In genomic region chr14:95875831-95876768, GRCh38 we compare ENCODE assay signal across 2 cellular contexts.
TF ChIP-seq lines count a peak whose summit lies in the region.

No MANE protein-coding gene starts in this region.

TF ChIP-seq in GM23338, 12 proteins besides CTCF, POLR2A, EP300 and RAD21 (continued from another document):
- TF ChIP-seq, protein P1, sequence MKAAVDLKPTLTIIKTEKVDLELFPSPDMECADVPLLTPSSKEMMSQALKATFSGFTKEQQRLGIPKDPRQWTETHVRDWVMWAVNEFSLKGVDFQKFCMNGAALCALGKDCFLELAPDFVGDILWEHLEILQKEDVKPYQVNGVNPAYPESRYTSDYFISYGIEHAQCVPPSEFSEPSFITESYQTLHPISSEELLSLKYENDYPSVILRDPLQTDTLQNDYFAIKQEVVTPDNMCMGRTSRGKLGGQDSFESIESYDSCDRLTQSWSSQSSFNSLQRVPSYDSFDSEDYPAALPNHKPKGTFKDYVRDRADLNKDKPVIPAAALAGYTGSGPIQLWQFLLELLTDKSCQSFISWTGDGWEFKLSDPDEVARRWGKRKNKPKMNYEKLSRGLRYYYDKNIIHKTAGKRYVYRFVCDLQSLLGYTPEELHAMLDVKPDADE (IDR thresholded peaks at IDR 0.05) = no peak
- TF ChIP-seq, protein P2, sequence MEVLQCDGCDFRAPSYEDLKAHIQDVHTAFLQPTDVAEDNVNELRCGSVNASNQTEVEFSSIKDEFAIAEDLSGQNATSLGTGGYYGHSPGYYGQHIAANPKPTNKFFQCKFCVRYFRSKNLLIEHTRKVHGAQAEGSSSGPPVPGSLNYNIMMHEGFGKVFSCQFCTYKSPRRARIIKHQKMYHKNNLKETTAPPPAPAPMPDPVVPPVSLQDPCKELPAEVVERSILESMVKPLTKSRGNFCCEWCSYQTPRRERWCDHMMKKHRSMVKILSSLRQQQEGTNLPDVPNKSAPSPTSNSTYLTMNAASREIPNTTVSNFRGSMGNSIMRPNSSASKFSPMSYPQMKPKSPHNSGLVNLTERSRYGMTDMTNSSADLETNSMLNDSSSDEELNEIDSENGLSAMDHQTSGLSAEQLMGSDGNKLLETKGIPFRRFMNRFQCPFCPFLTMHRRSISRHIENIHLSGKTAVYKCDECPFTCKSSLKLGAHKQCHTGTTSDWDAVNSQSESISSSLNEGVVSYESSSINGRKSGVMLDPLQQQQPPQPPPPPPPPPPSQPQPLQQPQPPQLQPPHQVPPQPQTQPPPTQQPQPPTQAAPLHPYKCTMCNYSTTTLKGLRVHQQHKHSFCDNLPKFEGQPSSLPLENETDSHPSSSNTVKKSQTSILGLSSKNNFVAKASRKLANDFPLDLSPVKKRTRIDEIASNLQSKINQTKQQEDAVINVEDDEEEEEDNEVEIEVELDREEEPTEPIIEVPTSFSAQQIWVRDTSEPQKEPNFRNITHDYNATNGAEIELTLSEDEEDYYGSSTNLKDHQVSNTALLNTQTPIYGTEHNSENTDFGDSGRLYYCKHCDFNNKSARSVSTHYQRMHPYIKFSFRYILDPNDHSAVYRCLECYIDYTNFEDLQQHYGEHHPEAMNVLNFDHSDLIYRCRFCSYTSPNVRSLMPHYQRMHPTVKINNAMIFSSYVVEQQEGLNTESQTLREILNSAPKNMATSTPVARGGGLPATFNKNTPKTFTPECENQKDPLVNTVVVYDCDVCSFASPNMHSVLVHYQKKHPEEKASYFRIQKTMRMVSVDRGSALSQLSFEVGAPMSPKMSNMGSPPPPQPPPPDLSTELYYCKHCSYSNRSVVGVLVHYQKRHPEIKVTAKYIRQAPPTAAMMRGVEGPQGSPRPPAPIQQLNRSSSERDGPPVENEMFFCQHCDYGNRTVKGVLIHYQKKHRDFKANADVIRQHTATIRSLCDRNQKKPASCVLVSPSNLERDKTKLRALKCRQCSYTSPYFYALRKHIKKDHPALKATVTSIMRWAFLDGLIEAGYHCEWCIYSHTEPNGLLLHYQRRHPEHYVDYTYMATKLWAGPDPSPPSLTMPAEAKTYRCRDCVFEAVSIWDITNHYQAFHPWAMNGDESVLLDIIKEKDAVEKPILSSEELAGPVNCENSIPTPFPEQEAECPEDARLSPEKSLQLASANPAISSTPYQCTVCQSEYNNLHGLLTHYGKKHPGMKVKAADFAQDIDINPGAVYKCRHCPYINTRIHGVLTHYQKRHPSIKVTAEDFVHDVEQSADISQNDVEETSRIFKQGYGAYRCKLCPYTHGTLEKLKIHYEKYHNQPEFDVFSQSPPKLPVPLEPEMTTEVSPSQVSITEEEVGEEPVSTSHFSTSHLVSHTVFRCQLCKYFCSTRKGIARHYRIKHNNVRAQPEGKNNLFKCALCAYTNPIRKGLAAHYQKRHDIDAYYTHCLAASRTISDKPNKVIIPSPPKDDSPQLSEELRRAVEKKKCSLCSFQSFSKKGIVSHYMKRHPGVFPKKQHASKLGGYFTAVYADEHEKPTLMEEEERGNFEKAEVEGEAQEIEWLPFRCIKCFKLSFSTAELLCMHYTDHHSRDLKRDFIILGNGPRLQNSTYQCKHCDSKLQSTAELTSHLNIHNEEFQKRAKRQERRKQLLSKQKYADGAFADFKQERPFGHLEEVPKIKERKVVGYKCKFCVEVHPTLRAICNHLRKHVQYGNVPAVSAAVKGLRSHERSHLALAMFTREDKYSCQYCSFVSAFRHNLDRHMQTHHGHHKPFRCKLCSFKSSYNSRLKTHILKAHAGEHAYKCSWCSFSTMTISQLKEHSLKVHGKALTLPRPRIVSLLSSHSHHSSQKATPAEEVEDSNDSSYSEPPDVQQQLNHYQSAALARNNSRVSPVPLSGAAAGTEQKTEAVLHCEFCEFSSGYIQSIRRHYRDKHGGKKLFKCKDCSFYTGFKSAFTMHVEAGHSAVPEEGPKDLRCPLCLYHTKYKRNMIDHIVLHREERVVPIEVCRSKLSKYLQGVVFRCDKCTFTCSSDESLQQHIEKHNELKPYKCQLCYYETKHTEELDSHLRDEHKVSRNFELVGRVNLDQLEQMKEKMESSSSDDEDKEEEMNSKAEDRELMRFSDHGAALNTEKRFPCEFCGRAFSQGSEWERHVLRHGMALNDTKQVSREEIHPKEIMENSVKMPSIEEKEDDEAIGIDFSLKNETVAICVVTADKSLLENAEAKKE (CRISPR knock-in tag; IDR thresholded peaks at IDR 0.05) = no peak
- TF ChIP-seq EZH2phosphoT487 (IDR thresholded peaks at IDR 0.05; ENCODE audit: unreplicated experiment) (no peak), EZH2 (IDR thresholded peaks at IDR 0.05; ENCODE audit: low read depth, unreplicated experiment) (no peak), CREB1 (CRISPR knock-in tag; IDR thresholded peaks at IDR 0.05; ENCODE audit: low read depth) (peak; percentile 82), NANOG (IDR thresholded peaks at IDR 0.05; ENCODE audit: borderline replicate concordance) (no peak)
- TF ChIP-seq, protein P3, sequence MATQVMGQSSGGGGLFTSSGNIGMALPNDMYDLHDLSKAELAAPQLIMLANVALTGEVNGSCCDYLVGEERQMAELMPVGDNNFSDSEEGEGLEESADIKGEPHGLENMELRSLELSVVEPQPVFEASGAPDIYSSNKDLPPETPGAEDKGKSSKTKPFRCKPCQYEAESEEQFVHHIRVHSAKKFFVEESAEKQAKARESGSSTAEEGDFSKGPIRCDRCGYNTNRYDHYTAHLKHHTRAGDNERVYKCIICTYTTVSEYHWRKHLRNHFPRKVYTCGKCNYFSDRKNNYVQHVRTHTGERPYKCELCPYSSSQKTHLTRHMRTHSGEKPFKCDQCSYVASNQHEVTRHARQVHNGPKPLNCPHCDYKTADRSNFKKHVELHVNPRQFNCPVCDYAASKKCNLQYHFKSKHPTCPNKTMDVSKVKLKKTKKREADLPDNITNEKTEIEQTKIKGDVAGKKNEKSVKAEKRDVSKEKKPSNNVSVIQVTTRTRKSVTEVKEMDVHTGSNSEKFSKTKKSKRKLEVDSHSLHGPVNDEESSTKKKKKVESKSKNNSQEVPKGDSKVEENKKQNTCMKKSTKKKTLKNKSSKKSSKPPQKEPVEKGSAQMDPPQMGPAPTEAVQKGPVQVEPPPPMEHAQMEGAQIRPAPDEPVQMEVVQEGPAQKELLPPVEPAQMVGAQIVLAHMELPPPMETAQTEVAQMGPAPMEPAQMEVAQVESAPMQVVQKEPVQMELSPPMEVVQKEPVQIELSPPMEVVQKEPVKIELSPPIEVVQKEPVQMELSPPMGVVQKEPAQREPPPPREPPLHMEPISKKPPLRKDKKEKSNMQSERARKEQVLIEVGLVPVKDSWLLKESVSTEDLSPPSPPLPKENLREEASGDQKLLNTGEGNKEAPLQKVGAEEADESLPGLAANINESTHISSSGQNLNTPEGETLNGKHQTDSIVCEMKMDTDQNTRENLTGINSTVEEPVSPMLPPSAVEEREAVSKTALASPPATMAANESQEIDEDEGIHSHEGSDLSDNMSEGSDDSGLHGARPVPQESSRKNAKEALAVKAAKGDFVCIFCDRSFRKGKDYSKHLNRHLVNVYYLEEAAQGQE (IDR thresholded peaks at IDR 0.05; ENCODE audit: unreplicated experiment) = no peak

TF ChIP-seq in WTC11, 78 proteins besides CTCF, POLR2A, EP300 and RAD21 (continued from another document and continues in another):
- TF ChIP-seq, protein P4, sequence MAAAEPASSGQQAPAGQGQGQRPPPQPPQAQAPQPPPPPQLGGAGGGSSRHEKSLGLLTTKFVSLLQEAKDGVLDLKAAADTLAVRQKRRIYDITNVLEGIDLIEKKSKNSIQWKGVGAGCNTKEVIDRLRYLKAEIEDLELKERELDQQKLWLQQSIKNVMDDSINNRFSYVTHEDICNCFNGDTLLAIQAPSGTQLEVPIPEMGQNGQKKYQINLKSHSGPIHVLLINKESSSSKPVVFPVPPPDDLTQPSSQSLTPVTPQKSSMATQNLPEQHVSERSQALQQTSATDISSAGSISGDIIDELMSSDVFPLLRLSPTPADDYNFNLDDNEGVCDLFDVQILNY (CRISPR knock-in tag; IDR thresholded peaks at IDR 0.05) = 0 out of 2 replicates have a peak, but pooled peaks have one; percentile 36
- TF ChIP-seq NR2C2 (CRISPR knock-in tag; IDR thresholded peaks at IDR 0.05) (no peak), ZNF423 (CRISPR knock-in tag; IDR thresholded peaks at IDR 0.05) (peak; percentile 85), ZNF512 (CRISPR knock-in tag; IDR thresholded peaks at IDR 0.05; ENCODE audit: borderline replicate concordance) (no peak), KAT7 (CRISPR knock-in tag; IDR thresholded peaks at IDR 0.05; ENCODE audit: borderline replicate concordance) (peak; percentile 43; the same call in 1 of the 2 replicates), JUN (CRISPR knock-in tag; IDR thresholded peaks at IDR 0.05) (no peak), ZNF219 (CRISPR knock-in tag; IDR thresholded peaks at IDR 0.05; ENCODE audit: borderline replicate concordance) (no peak), FOXJ3 (CRISPR knock-in tag; IDR thresholded peaks at IDR 0.05; ENCODE audit: borderline replicate concordance) (no peak), ELF4 (CRISPR knock-in tag; IDR thresholded peaks at IDR 0.05; ENCODE audit: low read depth) (0 out of 2 replicates have a peak, but pooled peaks have one; percentile 13), ETV6 (CRISPR knock-in tag; IDR thresholded peaks at IDR 0.05) (no peak), ESRRA (CRISPR knock-in tag; IDR thresholded peaks at IDR 0.05; ENCODE audit: borderline replicate concordance) (0 out of 2 replicates have a peak, but pooled peaks have one; percentile 43)
- TF ChIP-seq, protein P5, sequence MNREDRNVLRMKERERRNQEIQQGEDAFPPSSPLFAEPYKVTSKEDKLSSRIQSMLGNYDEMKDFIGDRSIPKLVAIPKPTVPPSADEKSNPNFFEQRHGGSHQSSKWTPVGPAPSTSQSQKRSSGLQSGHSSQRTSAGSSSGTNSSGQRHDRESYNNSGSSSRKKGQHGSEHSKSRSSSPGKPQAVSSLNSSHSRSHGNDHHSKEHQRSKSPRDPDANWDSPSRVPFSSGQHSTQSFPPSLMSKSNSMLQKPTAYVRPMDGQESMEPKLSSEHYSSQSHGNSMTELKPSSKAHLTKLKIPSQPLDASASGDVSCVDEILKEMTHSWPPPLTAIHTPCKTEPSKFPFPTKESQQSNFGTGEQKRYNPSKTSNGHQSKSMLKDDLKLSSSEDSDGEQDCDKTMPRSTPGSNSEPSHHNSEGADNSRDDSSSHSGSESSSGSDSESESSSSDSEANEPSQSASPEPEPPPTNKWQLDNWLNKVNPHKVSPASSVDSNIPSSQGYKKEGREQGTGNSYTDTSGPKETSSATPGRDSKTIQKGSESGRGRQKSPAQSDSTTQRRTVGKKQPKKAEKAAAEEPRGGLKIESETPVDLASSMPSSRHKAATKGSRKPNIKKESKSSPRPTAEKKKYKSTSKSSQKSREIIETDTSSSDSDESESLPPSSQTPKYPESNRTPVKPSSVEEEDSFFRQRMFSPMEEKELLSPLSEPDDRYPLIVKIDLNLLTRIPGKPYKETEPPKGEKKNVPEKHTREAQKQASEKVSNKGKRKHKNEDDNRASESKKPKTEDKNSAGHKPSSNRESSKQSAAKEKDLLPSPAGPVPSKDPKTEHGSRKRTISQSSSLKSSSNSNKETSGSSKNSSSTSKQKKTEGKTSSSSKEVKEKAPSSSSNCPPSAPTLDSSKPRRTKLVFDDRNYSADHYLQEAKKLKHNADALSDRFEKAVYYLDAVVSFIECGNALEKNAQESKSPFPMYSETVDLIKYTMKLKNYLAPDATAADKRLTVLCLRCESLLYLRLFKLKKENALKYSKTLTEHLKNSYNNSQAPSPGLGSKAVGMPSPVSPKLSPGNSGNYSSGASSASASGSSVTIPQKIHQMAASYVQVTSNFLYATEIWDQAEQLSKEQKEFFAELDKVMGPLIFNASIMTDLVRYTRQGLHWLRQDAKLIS (CRISPR knock-in tag; IDR thresholded peaks at IDR 0.05; ENCODE audit: borderline replicate concordance) = no peak
- TF ChIP-seq, protein P6, sequence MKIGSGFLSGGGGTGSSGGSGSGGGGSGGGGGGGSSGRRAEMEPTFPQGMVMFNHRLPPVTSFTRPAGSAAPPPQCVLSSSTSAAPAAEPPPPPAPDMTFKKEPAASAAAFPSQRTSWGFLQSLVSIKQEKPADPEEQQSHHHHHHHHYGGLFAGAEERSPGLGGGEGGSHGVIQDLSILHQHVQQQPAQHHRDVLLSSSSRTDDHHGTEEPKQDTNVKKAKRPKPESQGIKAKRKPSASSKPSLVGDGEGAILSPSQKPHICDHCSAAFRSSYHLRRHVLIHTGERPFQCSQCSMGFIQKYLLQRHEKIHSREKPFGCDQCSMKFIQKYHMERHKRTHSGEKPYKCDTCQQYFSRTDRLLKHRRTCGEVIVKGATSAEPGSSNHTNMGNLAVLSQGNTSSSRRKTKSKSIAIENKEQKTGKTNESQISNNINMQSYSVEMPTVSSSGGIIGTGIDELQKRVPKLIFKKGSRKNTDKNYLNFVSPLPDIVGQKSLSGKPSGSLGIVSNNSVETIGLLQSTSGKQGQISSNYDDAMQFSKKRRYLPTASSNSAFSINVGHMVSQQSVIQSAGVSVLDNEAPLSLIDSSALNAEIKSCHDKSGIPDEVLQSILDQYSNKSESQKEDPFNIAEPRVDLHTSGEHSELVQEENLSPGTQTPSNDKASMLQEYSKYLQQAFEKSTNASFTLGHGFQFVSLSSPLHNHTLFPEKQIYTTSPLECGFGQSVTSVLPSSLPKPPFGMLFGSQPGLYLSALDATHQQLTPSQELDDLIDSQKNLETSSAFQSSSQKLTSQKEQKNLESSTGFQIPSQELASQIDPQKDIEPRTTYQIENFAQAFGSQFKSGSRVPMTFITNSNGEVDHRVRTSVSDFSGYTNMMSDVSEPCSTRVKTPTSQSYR (CRISPR knock-in tag; IDR thresholded peaks at IDR 0.05) = no peak
- TF ChIP-seq, protein P7, sequence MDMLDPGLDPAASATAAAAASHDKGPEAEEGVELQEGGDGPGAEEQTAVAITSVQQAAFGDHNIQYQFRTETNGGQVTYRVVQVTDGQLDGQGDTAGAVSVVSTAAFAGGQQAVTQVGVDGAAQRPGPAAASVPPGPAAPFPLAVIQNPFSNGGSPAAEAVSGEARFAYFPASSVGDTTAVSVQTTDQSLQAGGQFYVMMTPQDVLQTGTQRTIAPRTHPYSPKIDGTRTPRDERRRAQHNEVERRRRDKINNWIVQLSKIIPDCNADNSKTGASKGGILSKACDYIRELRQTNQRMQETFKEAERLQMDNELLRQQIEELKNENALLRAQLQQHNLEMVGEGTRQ (CRISPR knock-in tag; IDR thresholded peaks at IDR 0.05) = peak; percentile 26; the same call in 1 of the 2 replicates
- TF ChIP-seq, protein P8, sequence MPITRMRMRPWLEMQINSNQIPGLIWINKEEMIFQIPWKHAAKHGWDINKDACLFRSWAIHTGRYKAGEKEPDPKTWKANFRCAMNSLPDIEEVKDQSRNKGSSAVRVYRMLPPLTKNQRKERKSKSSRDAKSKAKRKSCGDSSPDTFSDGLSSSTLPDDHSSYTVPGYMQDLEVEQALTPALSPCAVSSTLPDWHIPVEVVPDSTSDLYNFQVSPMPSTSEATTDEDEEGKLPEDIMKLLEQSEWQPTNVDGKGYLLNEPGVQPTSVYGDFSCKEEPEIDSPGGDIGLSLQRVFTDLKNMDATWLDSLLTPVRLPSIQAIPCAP (CRISPR knock-in tag; IDR thresholded peaks at IDR 0.05) = 0 out of 2 replicates have a peak, but pooled peaks have one; percentile 48
